1 cellular context compared by ENCODE assay signal in the genomic region with DNA sequence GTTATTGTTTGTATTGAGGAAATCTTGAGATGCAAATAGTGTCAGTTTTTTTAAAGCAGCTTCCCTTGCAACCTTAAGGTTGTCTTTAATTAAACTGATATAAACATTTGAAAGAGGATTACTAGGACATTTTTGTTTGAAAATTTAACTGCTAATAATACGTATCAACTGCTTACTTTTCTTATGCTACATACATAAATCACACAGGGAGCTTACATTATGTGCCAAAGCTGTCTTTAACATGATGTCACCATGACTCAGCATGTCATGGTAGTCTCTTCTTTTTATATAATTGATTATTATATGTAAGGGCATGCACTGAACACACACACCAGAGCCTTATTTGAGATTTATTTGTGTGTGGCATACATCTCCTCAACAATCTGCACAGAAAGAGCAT.
TF ChIP-seq lines count a peak whose summit lies in the region.

No MANE protein-coding gene starts in this region.

TF ChIP-seq in K562, 482 proteins besides CTCF, POLR2A, EP300 and RAD21 (continued from another document):
- TF ChIP-seq JUND (IDR thresholded peaks at IDR 0.05; ENCODE audit: borderline replicate concordance, low read depth, low read length), result peak; percentile 87; the same call in 1 of the 2 replicates
- peak; percentile 94 for TF ChIP-seq JUND (tag; IDR thresholded peaks at IDR 0.05; ENCODE audit: borderline replicate concordance, low read depth, low read length)
- TF ChIP-seq SMARCB1 (IDR thresholded peaks at IDR 0.05; ENCODE audit: insufficient read length, low read depth), result no peak
- no peak for TF ChIP-seq SAP30 (IDR thresholded peaks at IDR 0.05; ENCODE audit: borderline replicate concordance, insufficient read depth, low read depth, low read length, poor library complexity, severe bottlenecking)
- peak; percentile 92 for TF ChIP-seq MAFK (IDR thresholded peaks at IDR 0.05; ENCODE audit: low read length)
- 0 out of 2 replicates have a peak, but pooled peaks have one; percentile 45 for TF ChIP-seq FOXJ2 (tag; IDR thresholded peaks at IDR 0.05)
- TF ChIP-seq ARID2 (IDR thresholded peaks at IDR 0.05), result no peak
- TF ChIP-seq, protein P1, sequence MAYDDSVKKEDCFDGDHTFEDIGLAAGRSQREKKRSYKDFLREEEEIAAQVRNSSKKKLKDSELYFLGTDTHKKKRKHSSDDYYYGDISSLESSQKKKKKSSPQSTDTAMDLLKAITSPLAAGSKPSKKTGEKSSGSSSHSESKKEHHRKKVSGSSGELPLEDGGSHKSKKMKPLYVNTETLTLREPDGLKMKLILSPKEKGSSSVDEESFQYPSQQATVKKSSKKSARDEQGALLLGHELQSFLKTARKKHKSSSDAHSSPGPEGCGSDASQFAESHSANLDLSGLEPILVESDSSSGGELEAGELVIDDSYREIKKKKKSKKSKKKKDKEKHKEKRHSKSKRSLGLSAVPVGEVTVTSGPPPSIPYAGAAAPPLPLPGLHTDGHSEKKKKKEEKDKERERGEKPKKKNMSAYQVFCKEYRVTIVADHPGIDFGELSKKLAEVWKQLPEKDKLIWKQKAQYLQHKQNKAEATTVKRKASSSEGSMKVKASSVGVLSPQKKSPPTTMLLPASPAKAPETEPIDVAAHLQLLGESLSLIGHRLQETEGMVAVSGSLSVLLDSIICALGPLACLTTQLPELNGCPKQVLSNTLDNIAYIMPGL (CRISPR knock-in tag; IDR thresholded peaks at IDR 0.05), result no peak
- TF ChIP-seq, protein P2, sequence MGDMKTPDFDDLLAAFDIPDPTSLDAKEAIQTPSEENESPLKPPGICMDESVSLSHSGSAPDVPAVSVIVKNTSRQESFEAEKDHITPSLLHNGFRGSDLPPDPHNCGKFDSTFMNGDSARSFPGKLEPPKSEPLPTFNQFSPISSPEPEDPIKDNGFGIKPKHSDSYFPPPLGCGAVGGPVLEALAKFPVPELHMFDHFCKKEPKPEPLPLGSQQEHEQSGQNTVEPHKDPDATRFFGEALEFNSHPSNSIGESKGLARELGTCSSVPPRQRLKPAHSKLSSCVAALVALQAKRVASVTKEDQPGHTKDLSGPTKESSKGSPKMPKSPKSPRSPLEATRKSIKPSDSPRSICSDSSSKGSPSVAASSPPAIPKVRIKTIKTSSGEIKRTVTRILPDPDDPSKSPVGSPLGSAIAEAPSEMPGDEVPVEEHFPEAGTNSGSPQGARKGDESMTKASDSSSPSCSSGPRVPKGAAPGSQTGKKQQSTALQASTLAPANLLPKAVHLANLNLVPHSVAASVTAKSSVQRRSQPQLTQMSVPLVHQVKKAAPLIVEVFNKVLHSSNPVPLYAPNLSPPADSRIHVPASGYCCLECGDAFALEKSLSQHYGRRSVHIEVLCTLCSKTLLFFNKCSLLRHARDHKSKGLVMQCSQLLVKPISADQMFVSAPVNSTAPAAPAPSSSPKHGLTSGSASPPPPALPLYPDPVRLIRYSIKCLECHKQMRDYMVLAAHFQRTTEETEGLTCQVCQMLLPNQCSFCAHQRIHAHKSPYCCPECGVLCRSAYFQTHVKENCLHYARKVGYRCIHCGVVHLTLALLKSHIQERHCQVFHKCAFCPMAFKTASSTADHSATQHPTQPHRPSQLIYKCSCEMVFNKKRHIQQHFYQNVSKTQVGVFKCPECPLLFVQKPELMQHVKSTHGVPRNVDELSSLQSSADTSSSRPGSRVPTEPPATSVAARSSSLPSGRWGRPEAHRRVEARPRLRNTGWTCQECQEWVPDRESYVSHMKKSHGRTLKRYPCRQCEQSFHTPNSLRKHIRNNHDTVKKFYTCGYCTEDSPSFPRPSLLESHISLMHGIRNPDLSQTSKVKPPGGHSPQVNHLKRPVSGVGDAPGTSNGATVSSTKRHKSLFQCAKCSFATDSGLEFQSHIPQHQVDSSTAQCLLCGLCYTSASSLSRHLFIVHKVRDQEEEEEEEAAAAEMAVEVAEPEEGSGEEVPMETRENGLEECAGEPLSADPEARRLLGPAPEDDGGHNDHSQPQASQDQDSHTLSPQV (IDR thresholded peaks at IDR 0.05), result peak; percentile 84
- TF ChIP-seq TFAM (CRISPR knock-in tag; conservative IDR thresholded peaks at IDR 0.05), result no peak
- TF ChIP-seq TOE1 (IDR thresholded peaks at IDR 0.05; ENCODE audit: borderline replicate concordance), result no peak
- no peak for TF ChIP-seq TOE1 (CRISPR knock-in tag; IDR thresholded peaks at IDR 0.05; ENCODE audit: borderline replicate concordance, low read depth)
- TF ChIP-seq ZNF316 (IDR thresholded peaks at IDR 0.05), result peak; percentile 95
- peak; percentile 56 for TF ChIP-seq ARID1B (IDR thresholded peaks at IDR 0.05)
- peak; percentile 66 for TF ChIP-seq SOX6 (IDR thresholded peaks at IDR 0.05)
- TF ChIP-seq, protein P3, sequence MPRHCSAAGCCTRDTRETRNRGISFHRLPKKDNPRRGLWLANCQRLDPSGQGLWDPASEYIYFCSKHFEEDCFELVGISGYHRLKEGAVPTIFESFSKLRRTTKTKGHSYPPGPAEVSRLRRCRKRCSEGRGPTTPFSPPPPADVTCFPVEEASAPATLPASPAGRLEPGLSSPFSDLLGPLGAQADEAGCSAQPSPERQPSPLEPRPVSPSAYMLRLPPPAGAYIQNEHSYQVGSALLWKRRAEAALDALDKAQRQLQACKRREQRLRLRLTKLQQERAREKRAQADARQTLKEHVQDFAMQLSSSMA (CRISPR knock-in tag; IDR thresholded peaks at IDR 0.05), result no peak
- no peak for TF ChIP-seq MAZ (CRISPR knock-in tag; conservative IDR thresholded peaks at IDR 0.05 in 1 of 2, IDR thresholded peaks at IDR 0.05 in 1 of 2)
- peak; percentile 94 for TF ChIP-seq NFE2L1 (tag; IDR thresholded peaks at IDR 0.05; ENCODE audit: borderline replicate concordance, low read depth)
- TF ChIP-seq IFI16 (CRISPR knock-in tag; IDR thresholded peaks at IDR 0.05), result no peak
- no peak for TF ChIP-seq FOXA3 (CRISPR knock-in tag; conservative IDR thresholded peaks at IDR 0.05 in 1 of 2, IDR thresholded peaks at IDR 0.05 in 1 of 2)
- 0 out of 2 replicates have a peak, but pooled peaks have one; percentile 4 for TF ChIP-seq NCOR1 (IDR thresholded peaks at IDR 0.05)
- TF ChIP-seq, protein P4, sequence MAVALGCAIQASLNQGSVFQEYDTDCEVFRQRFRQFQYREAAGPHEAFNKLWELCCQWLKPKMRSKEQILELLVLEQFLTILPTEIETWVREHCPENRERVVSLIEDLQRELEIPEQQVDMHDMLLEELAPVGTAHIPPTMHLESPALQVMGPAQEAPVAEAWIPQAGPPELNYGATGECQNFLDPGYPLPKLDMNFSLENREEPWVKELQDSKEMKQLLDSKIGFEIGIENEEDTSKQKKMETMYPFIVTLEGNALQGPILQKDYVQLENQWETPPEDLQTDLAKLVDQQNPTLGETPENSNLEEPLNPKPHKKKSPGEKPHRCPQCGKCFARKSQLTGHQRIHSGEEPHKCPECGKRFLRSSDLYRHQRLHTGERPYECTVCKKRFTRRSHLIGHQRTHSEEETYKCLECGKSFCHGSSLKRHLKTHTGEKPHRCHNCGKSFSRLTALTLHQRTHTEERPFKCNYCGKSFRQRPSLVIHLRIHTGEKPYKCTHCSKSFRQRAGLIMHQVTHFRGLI (CRISPR knock-in tag; IDR thresholded peaks at IDR 0.05), result no peak
- no peak for TF ChIP-seq KDM1A (IDR thresholded peaks at IDR 0.05)
- TF ChIP-seq TAF1 (IDR thresholded peaks at IDR 0.05; ENCODE audit: control insufficient read depth, extremely low read depth, insufficient read depth, low read length, severe bottlenecking), result no peak
- no peak for TF ChIP-seq SNIP1 (IDR thresholded peaks at IDR 0.05; ENCODE audit: low read depth)
- peak; percentile 32; the same call in 1 of the 2 replicates for TF ChIP-seq CREM (IDR thresholded peaks at IDR 0.05; ENCODE audit: low read depth)
- no peak for TF ChIP-seq THRAP3 (IDR thresholded peaks at IDR 0.05; ENCODE audit: borderline replicate concordance)
- TF ChIP-seq TAF15 (IDR thresholded peaks at IDR 0.05; ENCODE audit: low read depth, low read length), result no peak
- TF ChIP-seq ZBTB49 (CRISPR knock-in tag; IDR thresholded peaks at IDR 0.05; ENCODE audit: borderline replicate concordance), result no peak
- no peak for TF ChIP-seq SPI1 (IDR thresholded peaks at IDR 0.05; ENCODE audit: borderline replicate concordance, low read depth, low read length)
- TF ChIP-seq, protein P5, sequence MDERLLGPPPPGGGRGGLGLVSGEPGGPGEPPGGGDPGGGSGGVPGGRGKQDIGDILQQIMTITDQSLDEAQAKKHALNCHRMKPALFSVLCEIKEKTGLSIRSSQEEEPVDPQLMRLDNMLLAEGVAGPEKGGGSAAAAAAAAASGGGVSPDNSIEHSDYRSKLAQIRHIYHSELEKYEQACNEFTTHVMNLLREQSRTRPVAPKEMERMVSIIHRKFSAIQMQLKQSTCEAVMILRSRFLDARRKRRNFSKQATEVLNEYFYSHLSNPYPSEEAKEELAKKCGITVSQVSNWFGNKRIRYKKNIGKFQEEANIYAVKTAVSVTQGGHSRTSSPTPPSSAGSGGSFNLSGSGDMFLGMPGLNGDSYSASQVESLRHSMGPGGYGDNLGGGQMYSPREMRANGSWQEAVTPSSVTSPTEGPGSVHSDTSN (CRISPR knock-in tag; IDR thresholded peaks at IDR 0.05; ENCODE audit: low read depth), result peak; percentile 38; the same call in 1 of the 2 replicates
- TF ChIP-seq, protein P5 (tag; conservative IDR thresholded peaks at IDR 0.05; ENCODE audit: low read depth), result peak; percentile 92
- TF ChIP-seq CGGBP1 (CRISPR knock-in tag; IDR thresholded peaks at IDR 0.05), result no peak
- TF ChIP-seq, protein P6, sequence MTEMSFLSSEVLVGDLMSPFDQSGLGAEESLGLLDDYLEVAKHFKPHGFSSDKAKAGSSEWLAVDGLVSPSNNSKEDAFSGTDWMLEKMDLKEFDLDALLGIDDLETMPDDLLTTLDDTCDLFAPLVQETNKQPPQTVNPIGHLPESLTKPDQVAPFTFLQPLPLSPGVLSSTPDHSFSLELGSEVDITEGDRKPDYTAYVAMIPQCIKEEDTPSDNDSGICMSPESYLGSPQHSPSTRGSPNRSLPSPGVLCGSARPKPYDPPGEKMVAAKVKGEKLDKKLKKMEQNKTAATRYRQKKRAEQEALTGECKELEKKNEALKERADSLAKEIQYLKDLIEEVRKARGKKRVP (CRISPR knock-in tag; IDR thresholded peaks at IDR 0.05), result no peak
- no peak for TF ChIP-seq NFIX (CRISPR knock-in tag; IDR thresholded peaks at IDR 0.05; ENCODE audit: low read depth)
- no peak for TF ChIP-seq E4F1 (CRISPR knock-in tag; IDR thresholded peaks at IDR 0.05; ENCODE audit: borderline replicate concordance)
- TF ChIP-seq ZFPM2 (CRISPR knock-in tag; IDR thresholded peaks at IDR 0.05), result no peak
- TF ChIP-seq NR1H2 (CRISPR knock-in tag; IDR thresholded peaks at IDR 0.05), result no peak
- no peak for TF ChIP-seq KDM5B (IDR thresholded peaks at IDR 0.05; ENCODE audit: insufficient replicate concordance, low read depth, low read length)
- peak; percentile 97 for TF ChIP-seq NFE2 (IDR thresholded peaks at IDR 0.05; ENCODE audit: low read depth)
- no peak for TF ChIP-seq ZNF140 (CRISPR knock-in tag; IDR thresholded peaks at IDR 0.05)
- TF ChIP-seq BACH1 (tag; IDR thresholded peaks at IDR 0.05), result peak; percentile 96
TF ChIP-seq in K562: peak in this region for 28.
